Comparison of ENCODE assay signal across 19 cellular contexts in genomic region chr22:49948116-49948515, GRCh38. TPM values are rescaled to one million over a fixed set of nuclear protein-coding genes. Genes with fewer than 3 reads are reported as not detected.
A peak's percentile ranks its signal among the peaks of the same experiment; 100 is the strongest.
DNase-seq lines count a peak whose midpoint lies in the region; TF ChIP-seq lines count a peak whose summit lies in the region.
"Had no signal": no experiment of that assay in that cellular context is flagged by ENCODE, and none has a peak within 500 bp of the region (broad histone marks: within the 10 kb centered on the region; RNA-seq: fewer than 3 reads in every experiment).

No MANE protein-coding gene starts in this region.

- peaks cover 3% of the 10 kb centered on the region for H3K4me1 ChIP-seq in HEK293 (ENCODE audit: control insufficient read depth, insufficient read depth, low read length)
- H3K4me1 ChIP-seq in duodenal mucosa (ENCODE audit: control insufficient read depth in 1 of 2, insufficient read depth in 2 of 2, low read length in 2 of 2), result peaks cover 42 to 49% of the 10 kb centered on the region in 2 donors
- peaks cover 47 to 54% of the 10 kb centered on the region in 2 donors for H3K4me1 ChIP-seq in mucosa of rectum (ENCODE audit: control insufficient read depth in 2 of 2, insufficient read depth in 2 of 2, low read length in 2 of 2)

- TF ChIP-seq CTCF in HEK293 (tag by site-specific recombination; IDR thresholded peaks at IDR 0.05) (no peak), type B pancreatic cell (conservative IDR thresholded peaks at IDR 0.05) (no peak)

- H3K4me3 ChIP-seq in HEK293 (ENCODE audit: low read depth, low read length) (no peak overlapping the region), duodenal mucosa (ENCODE audit: low read depth in 1 of 2, low read length in 2 of 2) (peak overlapping the region; percentile 38 to 75), mucosa of rectum (ENCODE audit: low read length in 2 of 2) (peak overlapping the region; percentile 69 to 84)

- CTCF ChIA-PET in HEK293 (lab: Yijun Ruan, JAX), result interaction anchor here (1.6 kb wide), 1 partner anchor 18 kb away, joined by 6 read pairs; no protein-coding TSS in a partner anchor

- peaks cover 19% of the 10 kb centered on the region for H3K4me1 Mint-ChIP-seq in type B pancreatic cell (ENCODE audit: unreplicated experiment)

- H3K36me3 Mint-ChIP-seq in type B pancreatic cell, result no peaks in the 10 kb centered on the region
- H3K36me3 Mint-ChIP-seq: activated naive CD8-positive, alpha-beta T cell treated with anti-CD3 and anti-CD28 coated beads for 36 hours; immature natural killer cell had no signal

- no peaks in the 10 kb centered on the region for H3K9me3 Mint-ChIP-seq in type B pancreatic cell
- H3K9me3 Mint-ChIP-seq: activated naive CD8-positive, alpha-beta T cell treated with anti-CD3 and anti-CD28 coated beads for 36 hours; activated T-helper 1 cell treated with anti-CD3 and anti-CD28 coated beads, Interleukin-12 subunit alpha, Interleukin-12 subunit beta, Interleukin-2, Interleukin-4 antibody, amounts not matched to agents 30 ng/mL and 10 ng/mL and 1 ng/mL, durations not matched to agents 14 hours and 24 hours and 36 hours; immature natural killer cell; nephron had no signal

- no peaks in the 10 kb centered on the region for H3K27me3 ChIP-seq in duodenal mucosa (ENCODE audit: control insufficient read depth in 1 of 2, insufficient read depth in 2 of 2, low read length in 2 of 2)
- H3K27me3 ChIP-seq in mucosa of rectum (ENCODE audit: control insufficient read depth in 2 of 2, insufficient read depth in 2 of 2, low read length in 2 of 2), result no peaks in the 10 kb centered on the region

- H3K9ac ChIP-seq in duodenal mucosa (ENCODE audit: low read depth in 1 of 2, low read length in 2 of 2), result peak overlapping the region; percentile 73 to 97
- H3K9ac ChIP-seq in mucosa of rectum (ENCODE audit: low read depth in 1 of 2, low read length in 2 of 2), result peak overlapping the region; percentile 92 to 94
- H3K9ac ChIP-seq: SK-N-SH had no signal

- POLR2A ChIA-PET in HEK293 (lab: Yijun Ruan, JAX), result interaction anchor here (0.5 kb wide), 1 partner anchor 12 kb away, joined by 4 read pairs; no protein-coding TSS in a partner anchor

- H3K9me3 ChIP-seq in HEK293 (ENCODE audit: control insufficient read depth, insufficient read depth, low read depth, low read length), result no peaks in the 10 kb centered on the region
- no peaks in the 10 kb centered on the region for H3K9me3 ChIP-seq in duodenal mucosa (ENCODE audit: control insufficient read depth in 1 of 2, low read length in 2 of 2)
- H3K9me3 ChIP-seq in mucosa of rectum (ENCODE audit: control insufficient read depth in 2 of 2, low read length in 2 of 2), result no peaks in the 10 kb centered on the region
- H3K9me3 ChIP-seq: SK-N-SH had no signal

- H3K27ac ChIP-seq in HEK293 (ENCODE audit: extremely low read depth, low read depth, low read length), result no peak overlapping the region
- H3K27ac ChIP-seq in duodenal mucosa (ENCODE audit: low read depth, low read length), result peak overlapping the region; percentile 93
- peak overlapping the region; percentile 98 to 100 for H3K27ac ChIP-seq in mucosa of rectum (ENCODE audit: low read depth in 2 of 2, low read length in 2 of 2)

- H3K4me3 Mint-ChIP-seq in type B pancreatic cell, result no peak overlapping the region
- H3K4me3 Mint-ChIP-seq: activated naive CD8-positive, alpha-beta T cell treated with anti-CD3 and anti-CD28 coated beads for 36 hours; activated T-helper 1 cell treated with anti-CD3 and anti-CD28 coated beads, Interleukin-12 subunit alpha, Interleukin-12 subunit beta, Interleukin-2, Interleukin-4 antibody, amounts not matched to agents 30 ng/mL and 10 ng/mL and 1 ng/mL, durations not matched to agents 14 hours and 24 hours and 36 hours; immature natural killer cell; nephron had no signal

- H3K27ac Mint-ChIP-seq in type B pancreatic cell, result peak overlapping the region; percentile 79
- H3K27ac Mint-ChIP-seq: activated naive CD8-positive, alpha-beta T cell treated with anti-CD3 and anti-CD28 coated beads for 36 hours; activated T-helper 1 cell treated with anti-CD3 and anti-CD28 coated beads, Interleukin-12 subunit alpha, Interleukin-12 subunit beta, Interleukin-2, Interleukin-4 antibody, amounts not matched to agents 30 ng/mL and 10 ng/mL and 1 ng/mL, durations not matched to agents 14 hours and 24 hours and 36 hours; immature natural killer cell; nephron had no signal

- DNase-seq in type B pancreatic cell (ENCODE audit: extremely low spot score, unreplicated experiment) (no peak), NCI-H524 treated with DMSO at 0.1 percent for 48 hours (lab: John Stamatoyannopoulos, UW) (no peak), RPMI8226 (no peak), OCI-M2 (lab: John Stamatoyannopoulos, UW; ENCODE audit: unreplicated experiment) (no peak), COR-L47 (lab: John Stamatoyannopoulos, UW) (no peak)
- DNase-seq: activated CD4-positive, CD25-positive, alpha-beta regulatory T cell treated with anti-CD3 and anti-CD28 coated beads, Interleukin-2, amount 50 U/mL, for 72 hours; activated naive CD8-positive, alpha-beta T cell treated with anti-CD3 and anti-CD28 coated beads for 36 hours; cortex of kidney; immature natural killer cell; Karpas-422; NCI-H69; OCI-M1; SK-N-SH; stimulated activated naive CD4-positive, alpha-beta T cell had no signal

- no peaks in the 10 kb centered on the region for H3K27me3 Mint-ChIP-seq in type B pancreatic cell
- H3K27me3 Mint-ChIP-seq: activated naive CD8-positive, alpha-beta T cell treated with anti-CD3 and anti-CD28 coated beads for 36 hours had no signal

- H3K36me3 ChIP-seq in HEK293 (ENCODE audit: control insufficient read depth in 2 of 2, insufficient read depth in 1 of 2, low read length in 2 of 2), result no peaks in the 10 kb centered on the region
- H3K36me3 ChIP-seq in duodenal mucosa (ENCODE audit: control insufficient read depth in 1 of 2, insufficient read depth in 2 of 2, low read length in 2 of 2), result no peaks in the 10 kb centered on the region
- H3K36me3 ChIP-seq in mucosa of rectum (ENCODE audit: control insufficient read depth in 2 of 2, insufficient read depth in 2 of 2, low read length in 2 of 2), result no peaks in the 10 kb centered on the region

TF ChIP-seq in HEK293, 187 proteins besides CTCF, POLR2A, EP300 and RAD21:
- TF ChIP-seq KLF8 (tag by site-specific recombination; IDR thresholded peaks at IDR 0.05) (peak; percentile 22; the same call in 1 of the 2 replicates), ZNF335 (tag by site-specific recombination; conservative IDR thresholded peaks at IDR 0.05) (no peak), ZSCAN5A (tag by site-specific recombination; IDR thresholded peaks at IDR 0.05) (no peak), ZNF549 (tag by site-specific recombination; IDR thresholded peaks at IDR 0.05) (no peak), KLF1 (tag by site-specific recombination; IDR thresholded peaks at IDR 0.05) (peak; percentile 81)
TF ChIP-seq in HEK293: peak in this region for 2.

RNA-seq across cellular contexts. Expression of gene PIM3, which starts 12.5 kb away (rescaled TPM):
- total RNA-seq in type B pancreatic cell (ENCODE audit: low replicate concordance), result 36.7 and 58.6 TPM in 2 replicates

RNA-seq across cellular contexts. Expression of gene CRELD2, which starts 29.7 kb away (rescaled TPM):
- 45.2 and 55.8 TPM in 2 replicates for total RNA-seq in type B pancreatic cell (ENCODE audit: low replicate concordance)

RNA-seq across cellular contexts. Expression of gene ALG12, which starts 29.9 kb away (rescaled TPM):
- 30.0 and 37.6 TPM in 2 replicates for total RNA-seq in type B pancreatic cell (ENCODE audit: low replicate concordance)
